In the genomic region with DNA sequence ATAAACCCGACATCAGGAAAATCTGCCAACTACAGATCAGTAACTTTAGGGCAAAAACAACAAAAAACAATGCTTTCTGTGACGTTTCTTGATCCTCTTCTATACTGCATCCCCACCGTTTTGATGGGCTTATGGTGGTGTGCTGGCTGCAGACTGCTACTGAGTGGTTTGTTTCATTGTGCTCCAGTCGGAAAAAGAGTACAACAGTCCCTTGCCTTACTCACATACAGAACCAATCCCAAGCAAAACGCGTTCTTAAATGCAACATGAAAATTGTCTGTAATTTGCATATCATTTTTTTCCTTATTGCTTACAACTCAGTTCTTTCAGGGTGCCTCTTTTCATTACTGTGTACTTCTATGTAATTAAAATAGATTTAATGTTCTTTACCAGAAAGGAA, we compare ENCODE assay signal across 1 cellular context.
TF ChIP-seq lines count a peak whose summit lies in the region.

No MANE protein-coding gene starts in this region.

TF ChIP-seq in GM12878, 131 proteins besides CTCF, POLR2A, EP300 and RAD21 (continued from another document):
- 0 out of 2 replicates have a peak, but pooled peaks have one; percentile 2 for TF ChIP-seq RELB (IDR thresholded peaks at IDR 0.05; ENCODE audit: low read depth)
- TF ChIP-seq, protein P1, sequence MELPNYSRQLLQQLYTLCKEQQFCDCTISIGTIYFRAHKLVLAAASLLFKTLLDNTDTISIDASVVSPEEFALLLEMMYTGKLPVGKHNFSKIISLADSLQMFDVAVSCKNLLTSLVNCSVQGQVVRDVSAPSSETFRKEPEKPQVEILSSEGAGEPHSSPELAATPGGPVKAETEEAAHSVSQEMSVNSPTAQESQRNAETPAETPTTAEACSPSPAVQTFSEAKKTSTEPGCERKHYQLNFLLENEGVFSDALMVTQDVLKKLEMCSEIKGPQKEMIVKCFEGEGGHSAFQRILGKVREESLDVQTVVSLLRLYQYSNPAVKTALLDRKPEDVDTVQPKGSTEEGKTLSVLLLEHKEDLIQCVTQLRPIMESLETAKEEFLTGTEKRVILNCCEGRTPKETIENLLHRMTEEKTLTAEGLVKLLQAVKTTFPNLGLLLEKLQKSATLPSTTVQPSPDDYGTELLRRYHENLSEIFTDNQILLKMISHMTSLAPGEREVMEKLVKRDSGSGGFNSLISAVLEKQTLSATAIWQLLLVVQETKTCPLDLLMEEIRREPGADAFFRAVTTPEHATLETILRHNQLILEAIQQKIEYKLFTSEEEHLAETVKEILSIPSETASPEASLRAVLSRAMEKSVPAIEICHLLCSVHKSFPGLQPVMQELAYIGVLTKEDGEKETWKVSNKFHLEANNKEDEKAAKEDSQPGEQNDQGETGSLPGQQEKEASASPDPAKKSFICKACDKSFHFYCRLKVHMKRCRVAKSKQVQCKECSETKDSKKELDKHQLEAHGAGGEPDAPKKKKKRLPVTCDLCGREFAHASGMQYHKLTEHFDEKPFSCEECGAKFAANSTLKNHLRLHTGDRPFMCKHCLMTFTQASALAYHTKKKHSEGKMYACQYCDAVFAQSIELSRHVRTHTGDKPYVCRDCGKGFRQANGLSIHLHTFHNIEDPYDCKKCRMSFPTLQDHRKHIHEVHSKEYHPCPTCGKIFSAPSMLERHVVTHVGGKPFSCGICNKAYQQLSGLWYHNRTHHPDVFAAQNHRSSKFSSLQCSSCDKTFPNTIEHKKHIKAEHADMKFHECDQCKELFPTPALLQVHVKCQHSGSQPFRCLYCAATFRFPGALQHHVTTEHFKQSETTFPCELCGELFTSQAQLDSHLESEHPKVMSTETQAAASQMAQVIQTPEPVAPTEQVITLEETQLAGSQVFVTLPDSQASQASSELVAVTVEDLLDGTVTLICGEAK (IDR thresholded peaks at IDR 0.05; ENCODE audit: borderline replicate concordance): no peak
- TF ChIP-seq, protein P2, sequence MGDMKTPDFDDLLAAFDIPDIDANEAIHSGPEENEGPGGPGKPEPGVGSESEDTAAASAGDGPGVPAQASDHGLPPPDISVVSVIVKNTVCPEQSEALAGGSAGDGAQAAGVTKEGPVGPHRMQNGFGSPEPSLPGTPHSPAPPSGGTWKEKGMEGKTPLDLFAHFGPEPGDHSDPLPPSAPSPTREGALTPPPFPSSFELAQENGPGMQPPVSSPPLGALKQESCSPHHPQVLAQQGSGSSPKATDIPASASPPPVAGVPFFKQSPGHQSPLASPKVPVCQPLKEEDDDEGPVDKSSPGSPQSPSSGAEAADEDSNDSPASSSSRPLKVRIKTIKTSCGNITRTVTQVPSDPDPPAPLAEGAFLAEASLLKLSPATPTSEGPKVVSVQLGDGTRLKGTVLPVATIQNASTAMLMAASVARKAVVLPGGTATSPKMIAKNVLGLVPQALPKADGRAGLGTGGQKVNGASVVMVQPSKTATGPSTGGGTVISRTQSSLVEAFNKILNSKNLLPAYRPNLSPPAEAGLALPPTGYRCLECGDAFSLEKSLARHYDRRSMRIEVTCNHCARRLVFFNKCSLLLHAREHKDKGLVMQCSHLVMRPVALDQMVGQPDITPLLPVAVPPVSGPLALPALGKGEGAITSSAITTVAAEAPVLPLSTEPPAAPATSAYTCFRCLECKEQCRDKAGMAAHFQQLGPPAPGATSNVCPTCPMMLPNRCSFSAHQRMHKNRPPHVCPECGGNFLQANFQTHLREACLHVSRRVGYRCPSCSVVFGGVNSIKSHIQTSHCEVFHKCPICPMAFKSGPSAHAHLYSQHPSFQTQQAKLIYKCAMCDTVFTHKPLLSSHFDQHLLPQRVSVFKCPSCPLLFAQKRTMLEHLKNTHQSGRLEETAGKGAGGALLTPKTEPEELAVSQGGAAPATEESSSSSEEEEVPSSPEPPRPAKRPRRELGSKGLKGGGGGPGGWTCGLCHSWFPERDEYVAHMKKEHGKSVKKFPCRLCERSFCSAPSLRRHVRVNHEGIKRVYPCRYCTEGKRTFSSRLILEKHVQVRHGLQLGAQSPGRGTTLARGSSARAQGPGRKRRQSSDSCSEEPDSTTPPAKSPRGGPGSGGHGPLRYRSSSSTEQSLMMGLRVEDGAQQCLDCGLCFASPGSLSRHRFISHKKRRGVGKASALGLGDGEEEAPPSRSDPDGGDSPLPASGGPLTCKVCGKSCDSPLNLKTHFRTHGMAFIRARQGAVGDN (IDR thresholded peaks at IDR 0.05): peak; percentile 5; the same call in 1 of the 2 replicates
- TF ChIP-seq, protein P3, sequence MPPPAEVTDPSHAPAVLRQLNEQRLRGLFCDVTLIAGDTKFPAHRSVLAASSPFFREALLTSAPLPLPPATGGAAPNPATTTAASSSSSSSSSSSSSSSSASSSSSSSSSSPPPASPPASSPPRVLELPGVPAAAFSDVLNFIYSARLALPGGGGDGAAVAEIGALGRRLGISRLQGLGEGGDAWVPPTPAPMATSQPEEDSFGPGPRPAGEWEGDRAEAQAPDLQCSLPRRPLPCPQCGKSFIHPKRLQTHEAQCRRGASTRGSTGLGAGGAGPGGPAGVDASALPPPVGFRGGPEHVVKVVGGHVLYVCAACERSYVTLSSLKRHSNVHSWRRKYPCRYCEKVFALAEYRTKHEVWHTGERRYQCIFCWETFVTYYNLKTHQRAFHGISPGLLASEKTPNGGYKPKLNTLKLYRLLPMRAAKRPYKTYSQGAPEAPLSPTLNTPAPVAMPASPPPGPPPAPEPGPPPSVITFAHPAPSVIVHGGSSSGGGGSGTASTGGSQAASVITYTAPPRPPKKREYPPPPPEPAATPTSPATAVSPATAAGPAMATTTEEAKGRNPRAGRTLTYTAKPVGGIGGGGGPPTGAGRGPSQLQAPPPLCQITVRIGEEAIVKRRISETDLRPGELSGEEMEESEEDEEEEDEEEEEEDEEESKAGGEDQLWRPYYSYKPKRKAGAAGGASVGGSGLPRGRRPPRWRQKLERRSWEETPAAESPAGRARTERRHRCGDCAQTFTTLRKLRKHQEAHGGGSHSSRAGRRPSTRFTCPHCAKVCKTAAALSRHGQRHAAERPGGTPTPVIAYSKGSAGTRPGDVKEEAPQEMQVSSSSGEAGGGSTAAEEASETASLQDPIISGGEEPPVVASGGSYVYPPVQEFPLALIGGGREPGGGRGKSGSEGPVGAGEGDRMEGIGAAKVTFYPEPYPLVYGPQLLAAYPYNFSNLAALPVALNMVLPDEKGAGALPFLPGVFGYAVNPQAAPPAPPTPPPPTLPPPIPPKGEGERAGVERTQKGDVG (CRISPR knock-in tag; IDR thresholded peaks at IDR 0.05): 0 out of 2 replicates have a peak, but pooled peaks have one; percentile 29
- TF ChIP-seq CBX5 (IDR thresholded peaks at IDR 0.05; ENCODE audit: low read depth): no peak
- peak; percentile 66; the same call in 1 of the 2 replicates for TF ChIP-seq POLR2AphosphoS5 (IDR thresholded peaks at IDR 0.05; ENCODE audit: low read length)
- no peak for TF ChIP-seq PAX5 (IDR thresholded peaks at IDR 0.05; ENCODE audit: borderline replicate concordance, low read depth, low read length)
- TF ChIP-seq TCF12 (IDR thresholded peaks at IDR 0.05; ENCODE audit: low read depth, low read length): no peak
- peak; percentile 55; the same call in 2 of the 3 replicates for TF ChIP-seq POU2F2 (IDR thresholded peaks at IDR 0.05; ENCODE audit: borderline replicate concordance, low read depth, low read length)
- TF ChIP-seq ESRRA (IDR thresholded peaks at IDR 0.05; ENCODE audit: low read length): no peak
- TF ChIP-seq, protein P4, sequence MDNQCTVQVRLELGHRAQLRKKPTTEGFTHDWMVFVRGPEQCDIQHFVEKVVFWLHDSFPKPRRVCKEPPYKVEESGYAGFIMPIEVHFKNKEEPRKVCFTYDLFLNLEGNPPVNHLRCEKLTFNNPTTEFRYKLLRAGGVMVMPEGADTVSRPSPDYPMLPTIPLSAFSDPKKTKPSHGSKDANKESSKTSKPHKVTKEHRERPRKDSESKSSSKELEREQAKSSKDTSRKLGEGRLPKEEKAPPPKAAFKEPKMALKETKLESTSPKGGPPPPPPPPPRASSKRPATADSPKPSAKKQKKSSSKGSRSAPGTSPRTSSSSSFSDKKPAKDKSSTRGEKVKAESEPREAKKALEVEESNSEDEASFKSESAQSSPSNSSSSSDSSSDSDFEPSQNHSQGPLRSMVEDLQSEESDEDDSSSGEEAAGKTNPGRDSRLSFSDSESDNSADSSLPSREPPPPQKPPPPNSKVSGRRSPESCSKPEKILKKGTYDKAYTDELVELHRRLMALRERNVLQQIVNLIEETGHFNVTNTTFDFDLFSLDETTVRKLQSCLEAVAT (IDR thresholded peaks at IDR 0.05): peak; percentile 15
